ENCODE assay signal across 8 cellular contexts in the genomic region with DNA sequence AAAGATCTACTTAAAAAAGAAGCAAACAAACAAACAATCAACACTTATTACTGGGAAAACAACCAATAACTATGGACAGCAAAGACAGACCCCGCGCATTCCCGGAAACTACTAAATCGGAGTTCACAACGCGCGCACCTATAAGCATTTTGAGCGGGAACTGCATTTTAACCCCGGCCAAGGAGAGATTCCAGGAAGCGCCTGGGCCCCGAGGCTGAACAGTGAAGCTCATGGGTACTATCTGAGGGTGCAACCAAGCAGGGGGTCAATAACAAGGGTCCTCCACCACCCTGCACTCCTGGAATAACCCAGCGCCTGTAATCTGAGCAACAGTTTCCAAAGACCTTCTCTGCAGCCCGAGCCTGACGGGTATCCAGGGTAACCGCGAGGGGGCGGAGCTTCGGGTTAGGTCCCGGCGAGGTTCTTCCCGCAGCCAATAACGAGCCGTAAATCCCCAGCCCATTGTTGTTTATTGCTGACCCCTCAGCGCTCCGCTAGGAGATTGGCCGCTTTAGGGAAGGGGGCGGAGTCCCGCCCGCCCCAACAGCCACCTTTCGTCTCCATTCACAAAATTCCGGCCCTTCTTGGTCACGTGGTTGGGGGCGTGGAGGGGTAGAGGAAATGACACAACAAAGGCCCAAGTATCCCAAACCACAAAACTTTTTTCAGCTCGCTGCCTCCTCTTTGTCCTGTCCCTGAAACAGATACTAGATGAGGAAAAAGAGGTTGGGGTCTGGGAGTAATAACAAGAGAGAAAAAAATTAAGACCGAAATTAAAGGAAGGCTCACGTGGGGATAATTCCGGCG. TPM values are rescaled to one million over a fixed set of nuclear protein-coding genes. Genes with fewer than 3 reads are reported as not detected.
DNase-seq lines count a peak whose midpoint lies in the region; ATAC-seq lines count a peak whose summit lies in the region.

No MANE protein-coding gene starts in this region.

- peak; percentile 72 for ATAC-seq in GM19438 (IDR thresholded peaks at IDR 0.05; ENCODE audit: low read depth, unreplicated experiment)

- H3K4me2 ChIP-seq in BLaER1 treated with 17β-estradiol and CSF1 and Interleukin-3, amounts not matched to agents 10 nM and 100 nM: peak overlapping the region; percentile 82 to 97 (median 94)

- peak overlapping the region; percentile 75 to 92 (median 84) for H3K9ac ChIP-seq in BLaER1 treated with 17β-estradiol and CSF1 and Interleukin-3, amounts not matched to agents 10 nM and 100 nM

- H4K20me1 ChIP-seq in BLaER1 treated with 17β-estradiol and CSF1 and Interleukin-3, amounts not matched to agents 10 nM and 100 nM: no peaks in the 10 kb centered on the region

- peak overlapping the region; percentile 59 to 80 (median 74) for H3K4me3 ChIP-seq in BLaER1 treated with 17β-estradiol and CSF1 and Interleukin-3, amounts not matched to agents 10 nM and 100 nM
- H3K4me3 ChIP-seq in esophagus (ENCODE audit: low read depth in 1 of 2, low read length in 2 of 2): peak overlapping the region; percentile 62 to 93

- 0 to 1% methylated on average over 38 of the region's 38 CpGs for WGBS in esophagus, 2 donors

- H3K9me3 ChIP-seq in BLaER1 treated with 17β-estradiol and CSF1 and Interleukin-3, amounts not matched to agents 10 nM and 100 nM (replicated peaks in 1 of 11): no peaks in the 10 kb centered on the region
- H3K9me3 ChIP-seq in esophagus (ENCODE audit: control insufficient read depth in 2 of 2, insufficient read depth in 1 of 2, low read depth in 1 of 2, low read length in 1 of 2): no peaks in the 10 kb centered on the region

- H3K36me3 ChIP-seq in BLaER1 treated with 17β-estradiol and CSF1 and Interleukin-3, amounts not matched to agents 10 nM and 100 nM: no peaks in the 10 kb centered on the region
- H3K36me3 ChIP-seq in esophagus (ENCODE audit: control insufficient read depth in 2 of 2, insufficient read depth in 2 of 2, low read length in 1 of 2): no peaks in the 10 kb centered on the region

- peak; percentile 85 for DNase-seq in HS-27A (ENCODE audit: low read depth)
- peak; percentile 98 for DNase-seq in NOMO-1 treated with dmso at 0.1 percent for 144 hours (lab: John Stamatoyannopoulos, UW; ENCODE audit: unreplicated experiment)
- peak; percentile 20 for DNase-seq in activated T-cell treated with anti-CD3 and anti-CD28 coated beads for 1 hour (ENCODE audit: low read depth)
- peak; percentile 83 for DNase-seq in middle frontal gyrus (ENCODE audit: extremely low spot score, low spot score)
- DNase-seq in stimulated activated CD8-positive, alpha-beta memory T cell treated with anti-CD3 and anti-CD28 coated beads, Interleukin-15, amount 100 ng/mL, for 4 hours (ENCODE audit: low read depth in 2 of 2): peak; percentile 30 to 39

- H3K27me3 ChIP-seq in BLaER1 treated with 17β-estradiol and CSF1 and Interleukin-3, amounts not matched to agents 10 nM and 100 nM: no peaks in the 10 kb centered on the region
- no peaks in the 10 kb centered on the region for H3K27me3 ChIP-seq in esophagus (ENCODE audit: control insufficient read depth in 1 of 2, insufficient read depth in 2 of 2, low read length in 2 of 2)

- H3K4me1 ChIP-seq in BLaER1 treated with 17β-estradiol and CSF1 and Interleukin-3, amounts not matched to agents 10 nM and 100 nM: peaks cover 17 to 24% (median 21%) of the 10 kb centered on the region in 10 experiments
- no peaks in the 10 kb centered on the region for H3K4me1 ChIP-seq in esophagus (ENCODE audit: control insufficient read depth in 2 of 2, insufficient read depth in 2 of 2, low read length in 1 of 2)

- peak overlapping the region; percentile 70 to 95 (median 86) for H3K27ac ChIP-seq in BLaER1 treated with 17β-estradiol and CSF1 and Interleukin-3, amounts not matched to agents 10 nM and 100 nM
- H3K27ac ChIP-seq in esophagus (ENCODE audit: low read depth in 2 of 2, low read length in 1 of 2): peak overlapping the region; percentile 68 to 87

RNA-seq across cellular contexts. Expression of a gene that starts 1.7 kb away (rescaled TPM):
- 1 to 10 TPM in 1 of 2 donors, under 1 TPM in 1; 0.65 to 1.2 TPM for polyA plus RNA-seq in esophagus

Comparison
In these comparisons a context has a peak if more than half of its experiments do, and no peak if none do; other contexts are left out.
1. Peak in every context shown above with its lines: DNase-seq, ATAC-seq, H3K4me3 ChIP-seq and H3K27ac ChIP-seq.
2. DNase-seq: peak in every context shown above with its lines; median percentile 98 in NOMO-1 treated with dmso at 0.1 percent for 144 hours; 85 in HS-27A; 83 in middle frontal gyrus; 34 in stimulated activated CD8-positive, alpha-beta memory T cell treated with anti-CD3 and anti-CD28 coated beads, Interleukin-15, amount 100 ng/mL, for 4 hours; 20 in activated T-cell treated with anti-CD3 and anti-CD28 coated beads for 1 hour.